In the genomic region with DNA sequence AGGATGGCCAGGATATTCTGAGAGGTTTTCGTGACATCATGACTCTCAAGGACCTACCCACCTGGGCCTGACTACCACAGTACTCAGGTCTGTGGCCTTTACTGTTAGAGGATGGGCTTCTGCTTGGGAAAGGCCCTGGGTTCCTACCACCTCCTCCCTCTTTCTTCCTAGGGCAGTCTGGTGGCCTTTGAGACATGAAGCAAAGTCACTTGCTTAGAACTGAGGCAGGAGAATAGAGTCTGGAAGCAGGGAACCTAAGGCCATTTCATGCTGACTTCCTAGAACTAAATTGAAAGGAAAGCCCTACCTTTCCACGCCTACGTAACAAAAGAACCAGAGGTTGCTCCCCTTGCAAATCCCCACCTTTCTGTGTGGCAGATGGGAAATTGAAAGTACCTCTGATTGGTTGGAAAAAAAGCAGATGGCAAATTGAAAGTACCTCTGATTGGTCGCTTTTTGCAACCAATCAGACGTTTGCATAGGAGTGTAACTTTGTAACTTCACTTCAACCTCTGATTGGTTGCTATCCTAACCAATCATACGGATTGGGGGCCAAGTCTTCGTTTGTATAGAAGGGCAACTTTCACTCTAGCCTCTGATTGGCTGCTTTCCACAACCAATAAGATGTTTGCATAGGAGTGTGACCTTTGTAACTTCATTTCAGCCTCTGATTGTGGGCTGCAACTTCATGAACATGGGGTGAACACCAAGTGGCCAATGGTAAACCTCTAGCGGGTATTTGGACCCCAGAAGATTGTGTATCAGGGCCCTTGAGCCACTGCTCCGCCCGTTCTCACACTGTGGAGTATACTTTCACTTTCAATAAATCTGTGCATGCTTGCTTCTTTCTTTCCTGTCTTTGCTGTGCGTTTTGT, we compare ENCODE assay signal across 11 cellular contexts. TPM values are rescaled to one million over a fixed set of nuclear protein-coding genes. Genes with fewer than 3 reads are reported as not detected.
DNase-seq lines count a peak whose midpoint lies in the region; ATAC-seq and TF ChIP-seq lines count a peak whose summit lies in the region.
"Had no signal": no experiment of that assay in that cellular context is flagged by ENCODE, and none has a peak within 500 bp of the region (broad histone marks: within the 10 kb centered on the region; RNA-seq: fewer than 3 reads in every experiment).

No MANE protein-coding gene starts in this region.

- H3K4me1 Mint-ChIP-seq in chondrocyte (ENCODE audit: low read depth): no peaks in the 10 kb centered on the region

- no peaks in the 10 kb centered on the region for H3K27me3 ChIP-seq in OCI-LY3 (ENCODE audit: low read depth, low read length)

- no peaks in the 10 kb centered on the region for H3K4me1 ChIP-seq in OCI-LY3 (ENCODE audit: low read length)

- no peaks in the 10 kb centered on the region for H3K36me3 ChIP-seq in OCI-LY3 (replicated peaks; ENCODE audit: low read depth, low read length)

- H3K9me3 ChIP-seq in OCI-LY3 (ENCODE audit: insufficient read depth, low read length): no peaks in the 10 kb centered on the region

- no peak overlapping the region for H3K9ac ChIP-seq in OCI-LY3 (ENCODE audit: low read length)

- H4K20me1 ChIP-seq in OCI-LY3 (ENCODE audit: insufficient read depth, low read length): no peaks in the 10 kb centered on the region

- H3K79me2 ChIP-seq in OCI-LY3 (ENCODE audit: low read length): no peaks in the 10 kb centered on the region

- no peak overlapping the region for H3K4me3 Mint-ChIP-seq in chondrocyte (ENCODE audit: unreplicated experiment)

- peak; percentile 10 for DNase-seq in NCI-H748 (lab: John Stamatoyannopoulos, UW; ENCODE audit: unreplicated experiment)
- DNase-seq in NCI-H748 treated with DMSO at 0.1 percent for 48 hours (lab: John Stamatoyannopoulos, UW): no peak
- peak; percentile 14 for DNase-seq in chondrocyte (ENCODE audit: low spot score)
- peak; percentile 45 for DNase-seq in pons (ENCODE audit: low spot score)
- no peak for DNase-seq in cerebellum (ENCODE audit: low spot score)
- no peak for DNase-seq in NCI-H446 treated with DMSO at 0.1 percent for 48 hours (lab: John Stamatoyannopoulos, UW)
- DNase-seq: effector CD4-positive, alpha-beta T cell; T-helper 9 cell had no signal

- peaks cover 8% of the 10 kb centered on the region for H3K9me3 Mint-ChIP-seq in chondrocyte (ENCODE audit: low read depth)

- ATAC-seq in HG03095 (IDR thresholded peaks at IDR 0.05; ENCODE audit: unreplicated experiment): no peak

- no peaks in the 10 kb centered on the region for H3K36me3 Mint-ChIP-seq in chondrocyte (ENCODE audit: low read depth)

- TF ChIP-seq CTCF in OCI-LY3 (IDR thresholded peaks at IDR 0.05; ENCODE audit: low read depth, low read length) (no peak), chondrocyte (IDR thresholded peaks at IDR 0.05) (no peak)

- no peaks in the 10 kb centered on the region for H3K27me3 Mint-ChIP-seq in chondrocyte (ENCODE audit: low read depth)

- no peak overlapping the region for H3K27ac ChIP-seq in OCI-LY3 (ENCODE audit: low read length)
- H3K27ac ChIP-seq: HL-60 had no signal

- 0 out of 2 replicates have a peak overlapping the region, but pooled peaks have one; percentile 39 for H2AFZ ChIP-seq in OCI-LY3 (ENCODE audit: low read depth, low read length)

- H3K4me2 ChIP-seq in OCI-LY3 (ENCODE audit: low read length): peak overlapping the region; percentile 24; the same call in 1 of the 2 replicates

- no peak overlapping the region for H3K4me3 ChIP-seq in OCI-LY3 (ENCODE audit: low read length)

- H3K27ac Mint-ChIP-seq in chondrocyte (ENCODE audit: unreplicated experiment): no peak overlapping the region

RNA-seq across cellular contexts. Expression of a gene that starts 9.9 kb away (rescaled TPM):
- total RNA-seq in chondrocyte: not detected in 3 replicates
- total RNA-seq in cerebellum: 2.4 TPM

RNA-seq across cellular contexts. Expression of a gene that starts 14.2 kb away (rescaled TPM):
- total RNA-seq in chondrocyte (76.8 to 86.5 TPM (median 77.5 TPM) in 3 replicates), cerebellum (40.2 TPM)

RNA-seq across cellular contexts. Expression of a gene that starts 14.3 kb away (rescaled TPM):
- total RNA-seq in chondrocyte: 12.7 to 17.4 TPM (median 14.8 TPM) in 3 replicates
- total RNA-seq in cerebellum: 8.3 TPM

RNA-seq across cellular contexts. Expression of a gene that starts 33.0 kb away (rescaled TPM):
- total RNA-seq in chondrocyte (6.3 to 7.8 TPM (median 7.2 TPM) in 3 replicates), cerebellum (5.0 TPM)

RNA-seq across cellular contexts. Expression of a gene that starts 57.8 kb away (rescaled TPM):
- total RNA-seq in chondrocyte: 6.4 to 9.8 TPM (median 6.7 TPM) in 3 replicates
- 6.9 TPM for total RNA-seq in cerebellum

Comparison
In these comparisons a context has a peak if more than half of its experiments do, and no peak if none do; other contexts are left out.
1. DNase-seq: peak in NCI-H748 (single experiment), chondrocyte (single experiment) and pons (single experiment); none in NCI-H748 treated with DMSO at 0.1 percent for 48 hours (single experiment), cerebellum (single experiment) and NCI-H446 treated with DMSO at 0.1 percent for 48 hours (single experiment).